2 cellular contexts compared by ENCODE assay signal in genomic region chr2:9364373-9364772, GRCh38.
TF ChIP-seq lines count a peak whose summit lies in the region.

No MANE protein-coding gene starts in this region.

TF ChIP-seq in HepG2, 621 proteins besides CTCF, POLR2A, EP300 and RAD21:
- TF ChIP-seq ZFP36L2 (CRISPR knock-in tag; IDR thresholded peaks at IDR 0.05) (no peak), MAFK (conservative IDR thresholded peaks at IDR 0.05 in 1 of 2, IDR thresholded peaks at IDR 0.05 in 1 of 2; ENCODE audit: low read length in 2 of 2) (peak; percentile 59 to 77; a peak in 3 of 4 replicates), MAFF (IDR thresholded peaks at IDR 0.05; ENCODE audit: low read depth, low read length) (peak; percentile 61), THYN1 (CRISPR knock-in tag; IDR thresholded peaks at IDR 0.05; ENCODE audit: borderline replicate concordance, low read depth) (no peak)

TF ChIP-seq in endothelial cell of umbilical vein, 7 proteins besides CTCF, POLR2A, EP300 and RAD21:
- TF ChIP-seq MYC (IDR thresholded peaks at IDR 0.05; ENCODE audit: low read depth, low read length), result no peak
- TF ChIP-seq EZH2 (IDR thresholded peaks at IDR 0.05; ENCODE audit: borderline replicate concordance, low read depth, low read length, severe bottlenecking), result no peak
- TF ChIP-seq POLR2AphosphoS5 (IDR thresholded peaks at IDR 0.05; ENCODE audit: insufficient read depth, low read depth, low read length), result no peak
- no peak for TF ChIP-seq FOS (IDR thresholded peaks at IDR 0.05; ENCODE audit: borderline replicate concordance, insufficient read depth, low read length)
- no peak for TF ChIP-seq JUN (IDR thresholded peaks at IDR 0.05; ENCODE audit: borderline replicate concordance, insufficient read depth, insufficient read length, low read depth)
- TF ChIP-seq MAX (IDR thresholded peaks at IDR 0.05; ENCODE audit: insufficient read depth, insufficient read length), result no peak
- TF ChIP-seq GATA2 (IDR thresholded peaks at IDR 0.05; ENCODE audit: insufficient read depth, insufficient read length, low read depth, low read length), result no peak
TF ChIP-seq in endothelial cell of umbilical vein: peak in this region for 0.
